Comparison of ENCODE assay signal across 12 cellular contexts in the genomic region with DNA sequence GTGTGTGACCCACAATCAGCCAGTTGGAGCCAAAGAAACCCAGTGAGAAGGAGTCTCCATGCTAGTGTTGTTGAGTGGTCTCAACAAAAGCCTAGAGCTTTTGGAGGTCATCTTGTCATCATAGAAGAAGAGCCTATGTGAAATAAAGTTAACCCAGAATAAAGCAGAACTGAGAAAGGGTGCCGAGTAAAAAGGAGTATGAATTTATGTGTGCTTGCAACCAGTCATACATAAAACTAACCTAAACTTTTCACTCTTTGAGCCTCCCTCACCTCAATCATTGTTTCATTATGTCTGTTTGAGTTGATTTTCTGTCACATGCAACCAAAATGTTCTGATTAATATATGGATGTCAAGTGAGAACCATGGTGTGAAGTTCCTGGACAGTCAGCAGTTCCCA.
A peak's percentile ranks its signal among the peaks of the same experiment; 100 is the strongest.
DNase-seq lines count a peak whose midpoint lies in the region; ATAC-seq lines count a peak whose summit lies in the region.
"Had no signal": no experiment of that assay in that cellular context is flagged by ENCODE, and none has a peak within 500 bp of the region (broad histone marks: within the 10 kb centered on the region; RNA-seq: fewer than 3 reads in every experiment).

No MANE protein-coding gene starts in this region.

- H3K36me3 Mint-ChIP-seq in stimulated activated memory B cell treated with anti-CD40 and anti-IgM and Interleukin-4, amounts not matched to agents 10 μg/mL and 1 μg/mL and 100 μg/mL, for 72 hours, result no peaks in the 10 kb centered on the region
- H3K36me3 Mint-ChIP-seq: activated naive CD4-positive, alpha-beta T cell treated with anti-CD3 and anti-CD28 coated beads, Interleukin-2, amount 50 U/mL, for 72 hours had no signal

- H3K4me1 Mint-ChIP-seq in stimulated activated memory B cell treated with anti-CD40 and anti-IgM and Interleukin-4, amounts not matched to agents 10 μg/mL and 1 μg/mL and 100 μg/mL, for 72 hours, result peaks cover 16% of the 10 kb centered on the region

- no peaks in the 10 kb centered on the region for H3K27me3 Mint-ChIP-seq in stimulated activated memory B cell treated with anti-CD40 and anti-IgM and Interleukin-4, amounts not matched to agents 10 μg/mL and 1 μg/mL and 100 μg/mL, for 72 hours

- no peak overlapping the region for H3K4me3 Mint-ChIP-seq in stimulated activated memory B cell treated with anti-CD40 and anti-IgM and Interleukin-4, amounts not matched to agents 10 μg/mL and 1 μg/mL and 100 μg/mL, for 72 hours
- H3K4me3 Mint-ChIP-seq: neural crest cell had no signal

- DNase-seq in GDM1 (lab: John Stamatoyannopoulos, UW), result no peak
- no peak for DNase-seq in activated CD8-positive, alpha-beta memory T cell treated with anti-CD3 and anti-CD28 coated beads, Interleukin-2, amount 50 U/mL, for 4 hours
- DNase-seq in Right ventricle myocardium inferior (ENCODE audit: missing footprints), result no peak
- DNase-seq: activated CD8-positive, alpha-beta memory T cell treated with anti-CD3 and anti-CD28 coated beads, Interleukin-2, amount 50 U/mL, for 48 hours; DND-41; NCI-H2081 had no signal

- H3K27ac Mint-ChIP-seq in stimulated activated memory B cell treated with anti-CD40 and anti-IgM and Interleukin-4, amounts not matched to agents 10 μg/mL and 1 μg/mL and 100 μg/mL, for 72 hours, result peak overlapping the region; percentile 69
- H3K27ac Mint-ChIP-seq: activated naive CD4-positive, alpha-beta T cell treated with anti-CD3 and anti-CD28 coated beads, Interleukin-2, amount 50 U/mL, for 72 hours had no signal

- intact Hi-C loops in Right ventricle myocardium inferior (cut with DNase I), result no loop called here

- peak; percentile 82 for ATAC-seq in GM18868 (IDR thresholded peaks at IDR 0.05; ENCODE audit: unreplicated experiment)
- ATAC-seq in HG02610 (IDR thresholded peaks at IDR 0.05; ENCODE audit: unreplicated experiment), result peak; percentile 94
- peak; percentile 70 for ATAC-seq in HG03342 (IDR thresholded peaks at IDR 0.05; ENCODE audit: unreplicated experiment)
- peak; percentile 88 for ATAC-seq in stimulated activated memory B cell treated with anti-CD40 and anti-IgM and Interleukin-4, amounts not matched to agents 10 μg/mL and 1 μg/mL and 100 μg/mL, for 72 hours
- ATAC-seq in Right ventricle myocardium inferior, result no peak
- ATAC-seq: activated naive CD4-positive, alpha-beta T cell treated with anti-CD3 and anti-CD28 coated beads, Interleukin-2, amount 50 U/mL, for 72 hours had no signal

- peaks cover 5% of the 10 kb centered on the region for H3K9me3 Mint-ChIP-seq in stimulated activated memory B cell treated with anti-CD40 and anti-IgM and Interleukin-4, amounts not matched to agents 10 μg/mL and 1 μg/mL and 100 μg/mL, for 72 hours
